9 cellular contexts compared by ENCODE assay signal in genomic region chr4:161320377-161320776, GRCh38.
A peak's percentile ranks its signal among the peaks of the same experiment; 100 is the strongest.
DNase-seq lines count a peak whose midpoint lies in the region; TF ChIP-seq lines count a peak whose summit lies in the region.
"Had no signal": no experiment of that assay in that cellular context is flagged by ENCODE, and none has a peak within 500 bp of the region (broad histone marks: within the 10 kb centered on the region; RNA-seq: fewer than 3 reads in every experiment).

No MANE protein-coding gene starts in this region.

- H3K36me3 ChIP-seq in H7 (replicated peaks; ENCODE audit: control insufficient read depth, insufficient read depth, low read length) (no peaks in the 10 kb centered on the region), ovary (no peaks in the 10 kb centered on the region)
- H3K36me3 ChIP-seq: SJSA1 had no signal

- DNase-seq in GM04504 (ENCODE audit: low read depth): peak; percentile 0
- DNase-seq in H7: peak; percentile 2
- DNase-seq in NAMALWA (ENCODE audit: low spot score): peak; percentile 71
- peak; percentile 1 to 34 for DNase-seq in dermis microvascular lymphatic vessel endothelial cell (ENCODE audit: low read depth in 2 of 2)
- no peak for DNase-seq in type B pancreatic cell (ENCODE audit: extremely low spot score, unreplicated experiment)
- DNase-seq in activated T-helper 1 cell treated with anti-CD3 and anti-CD28 coated beads, Interleukin-12 subunit alpha, Interleukin-12 subunit beta, Interleukin-2, Interleukin-4 antibody, amounts not matched to agents 30 ng/mL and 10 ng/mL and 1 ng/mL, durations not matched to agents 14 hours and 24 hours and 36 hours (ENCODE audit: low spot score): no peak
- DNase-seq in ovary: no peak
- no peak for DNase-seq in T-helper 2 cell treated with Interferon-gamma antibody and Interleukin-4, amounts not matched to agents 5 μg/mL and 100 μg/mL, for 36 hours (ENCODE audit: low spot score)

- H3K4me3 ChIP-seq in H7 (ENCODE audit: insufficient read depth, low read depth, low read length) (no peak overlapping the region), ovary (no peak overlapping the region)
- H3K4me3 ChIP-seq: SJSA1 had no signal

- TF ChIP-seq EP300 in ovary (IDR thresholded peaks at IDR 0.05): no peak

- no peaks in the 10 kb centered on the region for H3K9me3 Mint-ChIP-seq in type B pancreatic cell
- no peaks in the 10 kb centered on the region for H3K9me3 Mint-ChIP-seq in activated T-helper 1 cell treated with anti-CD3 and anti-CD28 coated beads, Interleukin-12 subunit alpha, Interleukin-12 subunit beta, Interleukin-2, Interleukin-4 antibody, amounts not matched to agents 30 ng/mL and 10 ng/mL and 1 ng/mL, durations not matched to agents 14 hours and 24 hours and 36 hours
- peaks cover 9% of the 10 kb centered on the region for H3K9me3 Mint-ChIP-seq in T-helper 2 cell treated with Interferon-gamma antibody and Interleukin-4, amounts not matched to agents 5 μg/mL and 100 μg/mL, for 36 hours

- H3K4me1 ChIP-seq in ovary (ENCODE audit: insufficient read depth): no peaks in the 10 kb centered on the region
- H3K4me1 ChIP-seq: SJSA1 had no signal

- no peaks in the 10 kb centered on the region for H3K36me3 Mint-ChIP-seq in type B pancreatic cell
- H3K36me3 Mint-ChIP-seq in activated T-helper 1 cell treated with anti-CD3 and anti-CD28 coated beads, Interleukin-12 subunit alpha, Interleukin-12 subunit beta, Interleukin-2, Interleukin-4 antibody, amounts not matched to agents 30 ng/mL and 10 ng/mL and 1 ng/mL, durations not matched to agents 14 hours and 24 hours and 36 hours (ENCODE audit: low read depth): no peaks in the 10 kb centered on the region
- no peaks in the 10 kb centered on the region for H3K36me3 Mint-ChIP-seq in T-helper 2 cell treated with Interferon-gamma antibody and Interleukin-4, amounts not matched to agents 5 μg/mL and 100 μg/mL, for 36 hours (ENCODE audit: low read depth)

- WGBS in ovary, 3 donors: 84 to 93% (median 86%) methylated on average over 4 of the region's 4 CpGs

- no peak overlapping the region for H3K4me3 Mint-ChIP-seq in type B pancreatic cell
- H3K4me3 Mint-ChIP-seq in activated T-helper 1 cell treated with anti-CD3 and anti-CD28 coated beads, Interleukin-12 subunit alpha, Interleukin-12 subunit beta, Interleukin-2, Interleukin-4 antibody, amounts not matched to agents 30 ng/mL and 10 ng/mL and 1 ng/mL, durations not matched to agents 14 hours and 24 hours and 36 hours: no peak overlapping the region
- H3K4me3 Mint-ChIP-seq in T-helper 2 cell treated with Interferon-gamma antibody and Interleukin-4, amounts not matched to agents 5 μg/mL and 100 μg/mL, for 36 hours: no peak overlapping the region

- TF ChIP-seq CTCF in type B pancreatic cell (conservative IDR thresholded peaks at IDR 0.05) (peak; percentile 64), ovary (IDR thresholded peaks at IDR 0.05) (no peak)

- no peaks in the 10 kb centered on the region for H3K9me3 ChIP-seq in ovary
- H3K9me3 ChIP-seq: SJSA1 had no signal

- no peaks in the 10 kb centered on the region for H3K4me1 Mint-ChIP-seq in type B pancreatic cell (ENCODE audit: unreplicated experiment)
- no peaks in the 10 kb centered on the region for H3K4me1 Mint-ChIP-seq in activated T-helper 1 cell treated with anti-CD3 and anti-CD28 coated beads, Interleukin-12 subunit alpha, Interleukin-12 subunit beta, Interleukin-2, Interleukin-4 antibody, amounts not matched to agents 30 ng/mL and 10 ng/mL and 1 ng/mL, durations not matched to agents 14 hours and 24 hours and 36 hours (ENCODE audit: low read depth)
- no peaks in the 10 kb centered on the region for H3K4me1 Mint-ChIP-seq in T-helper 2 cell treated with Interferon-gamma antibody and Interleukin-4, amounts not matched to agents 5 μg/mL and 100 μg/mL, for 36 hours (ENCODE audit: low read depth)

- intact Hi-C loops in activated T-helper 1 cell treated with anti-CD3 and anti-CD28 coated beads, Interleukin-12 subunit alpha, Interleukin-12 subunit beta, Interleukin-2, Interleukin-4 antibody, amounts not matched to agents 30 ng/mL and 10 ng/mL and 1 ng/mL, durations not matched to agents 14 hours and 24 hours and 36 hours (cut with micrococcal nuclease): no loop called here
- intact Hi-C loops in ovary (cut with DNase I): no loop called here

- H3K27ac Mint-ChIP-seq in type B pancreatic cell: no peak overlapping the region
- H3K27ac Mint-ChIP-seq in activated T-helper 1 cell treated with anti-CD3 and anti-CD28 coated beads, Interleukin-12 subunit alpha, Interleukin-12 subunit beta, Interleukin-2, Interleukin-4 antibody, amounts not matched to agents 30 ng/mL and 10 ng/mL and 1 ng/mL, durations not matched to agents 14 hours and 24 hours and 36 hours: no peak overlapping the region
- no peak overlapping the region for H3K27ac Mint-ChIP-seq in T-helper 2 cell treated with Interferon-gamma antibody and Interleukin-4, amounts not matched to agents 5 μg/mL and 100 μg/mL, for 36 hours

- H3K27me3 ChIP-seq in H7 (ENCODE audit: control insufficient read depth, insufficient read depth, low read length): no peaks in the 10 kb centered on the region
- no peaks in the 10 kb centered on the region for H3K27me3 ChIP-seq in ovary
- H3K27me3 ChIP-seq: SJSA1 had no signal

- no peak overlapping the region for H3K27ac ChIP-seq in ovary
- H3K27ac ChIP-seq: SJSA1 had no signal

- TF ChIP-seq POLR2A in ovary (IDR thresholded peaks at IDR 0.05): no peak

- H3K27me3 Mint-ChIP-seq in type B pancreatic cell: no peaks in the 10 kb centered on the region
- no peaks in the 10 kb centered on the region for H3K27me3 Mint-ChIP-seq in activated T-helper 1 cell treated with anti-CD3 and anti-CD28 coated beads, Interleukin-12 subunit alpha, Interleukin-12 subunit beta, Interleukin-2, Interleukin-4 antibody, amounts not matched to agents 30 ng/mL and 10 ng/mL and 1 ng/mL, durations not matched to agents 14 hours and 24 hours and 36 hours (ENCODE audit: insufficient read depth)
- H3K27me3 Mint-ChIP-seq in T-helper 2 cell treated with Interferon-gamma antibody and Interleukin-4, amounts not matched to agents 5 μg/mL and 100 μg/mL, for 36 hours (ENCODE audit: low read depth): no peaks in the 10 kb centered on the region

Comparison
In these comparisons a context has a peak if more than half of its experiments do, and no peak if none do; other contexts are left out.
1. DNase-seq: peak in GM04504 (single experiment), H7 (single experiment), NAMALWA (single experiment) and dermis microvascular lymphatic vessel endothelial cell (2 of 2); none in type B pancreatic cell (single experiment), activated T-helper 1 cell treated with anti-CD3 and anti-CD28 coated beads, Interleukin-12 subunit alpha, Interleukin-12 subunit beta, Interleukin-2, Interleukin-4 antibody, amounts not matched to agents 30 ng/mL and 10 ng/mL and 1 ng/mL, durations not matched to agents 14 hours and 24 hours and 36 hours (single experiment), ovary (0 of 5) and T-helper 2 cell treated with Interferon-gamma antibody and Interleukin-4, amounts not matched to agents 5 μg/mL and 100 μg/mL, for 36 hours (single experiment).